Comparison of ENCODE assay signal across 16 cellular contexts in genomic region chr3:23084367-23084766, GRCh38.
A peak's percentile ranks its signal among the peaks of the same experiment; 100 is the strongest.
DNase-seq lines count a peak whose midpoint lies in the region; ATAC-seq lines count a peak whose summit lies in the region.
"Had no signal": no experiment of that assay in that cellular context is flagged by ENCODE, and none has a peak within 500 bp of the region (broad histone marks: within the 10 kb centered on the region; RNA-seq: fewer than 3 reads in every experiment).

No MANE protein-coding gene starts in this region.

- H2BK5ac ChIP-seq in mesenchymal stem cell (ENCODE audit: low read depth, low read length, poor library complexity, severe bottlenecking) = no peak overlapping the region

- no peak overlapping the region for H2BK12ac ChIP-seq in mesenchymal stem cell (ENCODE audit: low read length in 2 of 2)

- no peaks in the 10 kb centered on the region for H3K36me3 ChIP-seq in mesenchymal stem cell (ENCODE audit: control insufficient read depth in 1 of 2, insufficient read depth in 2 of 2, low read depth in 1 of 2, low read length in 2 of 2)
- H3K36me3 ChIP-seq in HAP-1 (replicated peaks) = no peaks in the 10 kb centered on the region
- H3K36me3 ChIP-seq: BLaER1 treated with 17β-estradiol and CSF1 and Interleukin-3, amounts not matched to agents 10 nM and 100 nM had no signal

- H3K23ac ChIP-seq in mesenchymal stem cell (ENCODE audit: low read length in 2 of 2) = no peak overlapping the region

- no peaks in the 10 kb centered on the region for H3K79me1 ChIP-seq in mesenchymal stem cell (replicated peaks; ENCODE audit: low read length, poor library complexity, severe bottlenecking)

- H3K27ac ChIP-seq in mesenchymal stem cell (ENCODE audit: low read length, poor library complexity, severe bottlenecking) = no peak overlapping the region
- H3K27ac ChIP-seq: BLaER1 treated with 17β-estradiol and CSF1 and Interleukin-3, amounts not matched to agents 10 nM and 100 nM; HL-60 had no signal

- DNase-seq in mesenchymal stem cell (no peak), HAP-1 (ENCODE audit: low spot score in 2 of 2) (no peak)
- DNase-seq: 8988T; CD4-positive, CD25-positive, alpha-beta regulatory T cell; DMS53; GF-D8; Karpas-422 had no signal

- no peak overlapping the region for H3K9ac ChIP-seq in mesenchymal stem cell (ENCODE audit: low read length)
- H3K9ac ChIP-seq: BLaER1 treated with 17β-estradiol and CSF1 and Interleukin-3, amounts not matched to agents 10 nM and 100 nM had no signal

- ATAC-seq in GM18519 (IDR thresholded peaks at IDR 0.05; ENCODE audit: low FRiP score, unreplicated experiment) (peak; percentile 88), GM21526 (IDR thresholded peaks at IDR 0.05; ENCODE audit: low FRiP score, unreplicated experiment) (peak; percentile 51), HG02884 (IDR thresholded peaks at IDR 0.05; ENCODE audit: unreplicated experiment) (peak; percentile 86), HG03565 (IDR thresholded peaks at IDR 0.05; ENCODE audit: unreplicated experiment) (peak; percentile 77), GM21528 (IDR thresholded peaks at IDR 0.05; ENCODE audit: low FRiP score, unreplicated experiment) (no peak)
- ATAC-seq: HCT116, K562 had no signal

- no peak overlapping the region for H2AK5ac ChIP-seq in mesenchymal stem cell (ENCODE audit: low read length, severe bottlenecking)

- no peak overlapping the region for H4K8ac ChIP-seq in mesenchymal stem cell (ENCODE audit: low read length)

- no peak overlapping the region for H2AFZ ChIP-seq in mesenchymal stem cell (ENCODE audit: low read depth, low read length)

- no peak overlapping the region for H2BK15ac ChIP-seq in mesenchymal stem cell (ENCODE audit: low read depth, poor library complexity, severe bottlenecking)

- no peak overlapping the region for H3K4me2 ChIP-seq in mesenchymal stem cell (ENCODE audit: low read length, poor library complexity, severe bottlenecking)

- no peak overlapping the region for H3K14ac ChIP-seq in mesenchymal stem cell (ENCODE audit: low read length in 2 of 2)

- H3K4me3 ChIP-seq in mesenchymal stem cell (ENCODE audit: insufficient read depth in 1 of 2, low read depth in 1 of 2, low read length in 2 of 2) = no peak overlapping the region
- H3K4me3 ChIP-seq in HAP-1 = no peak overlapping the region
- H3K4me3 ChIP-seq: BLaER1 treated with 17β-estradiol and CSF1 and Interleukin-3, amounts not matched to agents 10 nM and 100 nM; K562 had no signal

- no peak overlapping the region for H3K4ac ChIP-seq in mesenchymal stem cell (ENCODE audit: low read depth in 1 of 2, low read length in 2 of 2)

- no peak overlapping the region for H3K18ac ChIP-seq in mesenchymal stem cell (ENCODE audit: low read depth in 1 of 2, low read length in 2 of 2)

- no peak overlapping the region for H2BK120ac ChIP-seq in mesenchymal stem cell (ENCODE audit: low read depth, low read length)

- H3K27me3 ChIP-seq in mesenchymal stem cell (ENCODE audit: control insufficient read depth in 1 of 2, insufficient read depth in 1 of 2, low read length in 2 of 2) (no peaks in the 10 kb centered on the region), HAP-1 (ENCODE audit: low read depth) (no peaks in the 10 kb centered on the region)
- H3K27me3 ChIP-seq: BLaER1 treated with 17β-estradiol and CSF1 and Interleukin-3, amounts not matched to agents 10 nM and 100 nM had no signal

- no peaks in the 10 kb centered on the region for H3K4me1 ChIP-seq in mesenchymal stem cell (ENCODE audit: control insufficient read depth, insufficient read depth, low read depth, low read length)
- peaks cover 7% of the 10 kb centered on the region for H3K4me1 ChIP-seq in HAP-1

- no peak overlapping the region for H4K91ac ChIP-seq in mesenchymal stem cell (ENCODE audit: low read length)

- in situ Hi-C loops in HAP-1 (cut with MboI; ENCODE audit: low sequenced_read_pairs) = no loop called here

- H3K9me3 ChIP-seq in mesenchymal stem cell (ENCODE audit: control insufficient read depth, low read length) = no peaks in the 10 kb centered on the region
- no peaks in the 10 kb centered on the region for H3K9me3 ChIP-seq in HAP-1
